In the genomic region with DNA sequence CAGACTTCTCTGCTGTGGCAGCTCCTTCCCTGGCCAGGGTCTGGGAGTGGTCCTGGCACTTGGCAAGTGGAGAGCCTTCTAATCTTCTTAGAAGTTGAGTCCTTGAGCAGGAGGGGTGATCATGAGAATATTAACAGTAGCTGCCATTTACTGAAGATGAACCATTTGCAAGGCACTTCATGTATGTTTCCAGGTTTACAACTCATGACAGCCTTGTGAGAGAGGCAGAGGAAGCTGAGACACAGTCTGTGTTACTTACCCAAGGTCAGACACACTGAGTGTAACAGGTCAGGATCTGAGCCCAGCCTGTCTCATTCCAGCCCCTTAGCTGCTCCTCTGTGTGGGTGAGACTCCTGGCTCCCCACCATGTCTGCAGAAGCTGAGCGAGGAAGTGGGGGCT, we compare ENCODE assay signal across 20 cellular contexts. TPM values are rescaled to one million over a fixed set of nuclear protein-coding genes. Genes with fewer than 3 reads are reported as not detected.
A peak's percentile ranks its signal among the peaks of the same experiment; 100 is the strongest.
DNase-seq lines count a peak whose midpoint lies in the region; ATAC-seq, FAIRE-seq and TF ChIP-seq lines count a peak whose summit lies in the region.
"Had no signal": no experiment of that assay in that cellular context is flagged by ENCODE, and none has a peak within 500 bp of the region (broad histone marks: within the 10 kb centered on the region; RNA-seq: fewer than 3 reads in every experiment).

No MANE protein-coding gene starts in this region.

- no peak overlapping the region for H3K4me3 Mint-ChIP-seq in mesothelial cell of epicardium
- H3K4me3 Mint-ChIP-seq: CD8-positive, alpha-beta T cell; stimulated activated naive CD8-positive, alpha-beta T cell treated with anti-CD3 and anti-CD28 coated beads, Interleukin-15, Interleukin-2, amounts not matched to agents 100 ng/mL and 50 ng/mL, for 24 hours had no signal

- SMC1A ChIA-PET in GM12878 (lab: Charles Lee; ENCODE audit: uncharacterized antibody, unreplicated experiment), result interaction anchor here (0.5 to 1.5 kb wide), 3 partner anchors 18 to 54 kb away, joined by 3 to 5 read pairs (median 3); no protein-coding TSS in a partner anchor

- WGBS in HepG2 (ENCODE audit: low lambda C conversion rate), result 100% methylated on average over 1 of the region's 1 CpG
- WGBS in right lobe of liver (ENCODE audit: insufficient coverage, low coverage, low lambda C conversion rate, missing lambda C conversion rate), result 100% methylated on average over 1 of the region's 1 CpG
- 41% methylated on average over 1 of the region's 1 CpG for WGBS in GM12878 (ENCODE audit: insufficient coverage, insufficient replicate concordance, low lambda C conversion rate, missing lambda C conversion rate)

- no peak overlapping the region for H3K27ac ChIP-seq in HepG2 (ENCODE audit: extremely low read length, insufficient read depth, low read length)
- H3K27ac ChIP-seq in right lobe of liver, result no peak overlapping the region
- no peak overlapping the region for H3K27ac ChIP-seq in GM12878 (ENCODE audit: control insufficient read depth, insufficient read depth)
- H3K27ac ChIP-seq: colonic mucosa, epithelial cell of prostate, psoas muscle, upper lobe of right lung had no signal

- H3K4me1 Mint-ChIP-seq in mesothelial cell of epicardium, result peaks cover 48% of the 10 kb centered on the region

- POLR2A ChIA-PET in HepG2 (lab: Yijun Ruan, JAX), result interaction anchor here (0.8 to 2.9 kb wide), 6 partner anchors 10 to 71 kb away, joined by 3 to 19 read pairs (median 4); partner anchors contain the start of genes CUL7, KLC4, MRPL2 and PTK7
- POLR2A ChIA-PET in GM12878 (lab: Charles Lee), result interaction anchor here (0.5 to 0.6 kb wide), 2 partner anchors 343 to 426 kb away, joined by 3 read pairs; no protein-coding TSS in a partner anchor

- no peaks in the 10 kb centered on the region for H3K36me3 Mint-ChIP-seq in mesothelial cell of epicardium
- H3K36me3 Mint-ChIP-seq: CD8-positive, alpha-beta T cell; naive B cell had no signal

- H3K9me3 Mint-ChIP-seq in mesothelial cell of epicardium, result no peaks in the 10 kb centered on the region
- H3K9me3 Mint-ChIP-seq: CD8-positive, alpha-beta T cell; naive B cell; stimulated activated naive CD8-positive, alpha-beta T cell treated with anti-CD3 and anti-CD28 coated beads, Interleukin-15, Interleukin-2, amounts not matched to agents 100 ng/mL and 50 ng/mL, for 24 hours had no signal

- H3K9me3 ChIP-seq in HepG2 (ENCODE audit: low read length) (no peaks in the 10 kb centered on the region), right lobe of liver (no peaks in the 10 kb centered on the region), GM12878 (replicated peaks; ENCODE audit: control insufficient read depth, insufficient read depth, low read length) (no peaks in the 10 kb centered on the region)
- H3K9me3 ChIP-seq: colonic mucosa, psoas muscle, upper lobe of right lung had no signal

- in situ Hi-C loops in HepG2 (cut with HindIII; ENCODE audit: extremely low pct_ligation_motif_present, low pct_unique_long_range_greater_than_20kb), result loop anchor here (10.0 kb wide), 1 partner anchor 51 kb away; the partner anchor contains the start of gene PTK7
- in situ Hi-C loops in GM12878 (cut with MboI), result no loop called here

- peaks cover 50% of the 10 kb centered on the region for H3K79me2 ChIP-seq in HepG2 (ENCODE audit: insufficient read depth, low read length)
- H3K79me2 ChIP-seq in GM12878 (ENCODE audit: control insufficient read depth, insufficient read depth, low read length), result no peaks in the 10 kb centered on the region

- H3K9ac ChIP-seq in HepG2 (ENCODE audit: insufficient read depth, low read depth, low read length) (no peak overlapping the region), GM12878 (ENCODE audit: control insufficient read depth, insufficient read depth, low read length) (no peak overlapping the region)

- peak overlapping the region; percentile 92 for H3K27ac Mint-ChIP-seq in mesothelial cell of epicardium
- H3K27ac Mint-ChIP-seq: CD8-positive, alpha-beta T cell; naive B cell; stimulated activated naive CD8-positive, alpha-beta T cell treated with anti-CD3 and anti-CD28 coated beads, Interleukin-15, Interleukin-2, amounts not matched to agents 100 ng/mL and 50 ng/mL, for 24 hours had no signal

- H3K36me3 ChIP-seq in HepG2 (replicated peaks in 1 of 2; ENCODE audit: control insufficient read depth in 1 of 2, insufficient read depth in 2 of 2, low read length in 2 of 2) (peaks cover 7 to 9% of the 10 kb centered on the region in 2 experiments; a peak in 4 of 5 replicates), right lobe of liver (no peaks in the 10 kb centered on the region), GM12878 (ENCODE audit: control insufficient read depth in 2 of 2, insufficient read depth in 2 of 2, low read length in 1 of 2) (no peaks in the 10 kb centered on the region)
- H3K36me3 ChIP-seq: colonic mucosa, upper lobe of right lung had no signal

- CTCF ChIA-PET in HepG2 (lab: Yijun Ruan, JAX; ENCODE audit: low intra/inter-chr PET ratio, low total read pairs), result no interaction called here
- CTCF ChIA-PET in GM12878 (lab: Yijun Ruan, JAX), result interaction anchor here (0.8 to 1.4 kb wide), 4 partner anchors 12 to 93 kb away, joined by 3 to 6 read pairs (median 3); partner anchors contain the start of gene CUL7

- no peak overlapping the region; the same call in 1 of the 2 replicates for H3K4me2 ChIP-seq in HepG2 (ENCODE audit: low read depth, low read length)
- no peak overlapping the region for H3K4me2 ChIP-seq in GM12878 (ENCODE audit: control insufficient read depth, insufficient read depth)

- no peak for TF ChIP-seq POLR2A in HepG2 (IDR thresholded peaks at IDR 0.05; ENCODE audit: insufficient read depth in 1 of 2, low read depth in 2 of 2, low read length in 2 of 2)
- no peak for TF ChIP-seq POLR2A in right lobe of liver (IDR thresholded peaks at IDR 0.05)
- no peak for TF ChIP-seq POLR2A in GM12878 (IDR thresholded peaks at IDR 0.05; ENCODE audit: low read depth, low read length)

- peaks cover 50% of the 10 kb centered on the region for H3K4me1 ChIP-seq in HepG2 (ENCODE audit: insufficient read depth, low read length)
- no peaks in the 10 kb centered on the region for H3K4me1 ChIP-seq in right lobe of liver
- H3K4me1 ChIP-seq in GM12878 (ENCODE audit: control insufficient read depth, insufficient read depth, low read length), result no peaks in the 10 kb centered on the region
- H3K4me1 ChIP-seq: colonic mucosa, psoas muscle had no signal

- H3K4me3 ChIP-seq in HepG2 (replicated peaks in 1 of 3; ENCODE audit: insufficient read depth in 1 of 3, low read depth in 2 of 3, low read length in 3 of 3) (no peak overlapping the region), right lobe of liver (no peak overlapping the region), GM12878 (no peak overlapping the region)
- H3K4me3 ChIP-seq: colonic mucosa, psoas muscle, upper lobe of right lung had no signal

- no TSS peak for BruUV-seq in HepG2 (replicated peaks; lab: Mats Ljungman, UMichigan)
- no TSS peak for BruUV-seq in GM12878 (replicated peaks; lab: Mats Ljungman, UMichigan)

- intact Hi-C loops in HepG2 (cut with micrococcal nuclease; ENCODE audit: unreplicated experiment) (no loop called here), right lobe of liver (cut with DNase I) (loop anchor here in 1 of 2 donors (10.0 kb wide), 1 partner anchor 221 kb away; no protein-coding TSS in a partner anchor), GM12878 (cut with micrococcal nuclease; ENCODE audit: unreplicated experiment) (no loop called here)

- H2AFZ ChIP-seq in HepG2 (ENCODE audit: low read length) (no peak overlapping the region), GM12878 (ENCODE audit: control insufficient read depth, low read depth, low read length) (no peak overlapping the region)

- FAIRE-seq in HepG2 (lab: Jason Lieb, UNC), result no peak
- no peak for FAIRE-seq in GM12878 (lab: Jason Lieb, UNC)

- DNase-seq in HepG2 (ENCODE audit: low spot score), result no peak
- no peak for DNase-seq in right lobe of liver
- no peak for DNase-seq in GM12878 (ENCODE audit: low read depth, low spot score)
- no peak for DNase-seq in mesothelial cell of epicardium (ENCODE audit: low spot score in 2 of 2, unreplicated experiment in 2 of 2)
- no peak for DNase-seq in NCI-H345 (lab: John Stamatoyannopoulos, UW)
- no peak for DNase-seq in hypothalamus (lab: John Stamatoyannopoulos, UW)
- DNase-seq in NCI-H2171 (lab: John Stamatoyannopoulos, UW), result no peak
- DNase-seq: ACHN; amygdala; CD8-positive, alpha-beta T cell; colonic mucosa; MV-4-11; naive B cell; NCI-H2029; psoas muscle; SHP77; upper lobe of right lung had no signal

- ATAC-seq in HepG2 (peak; percentile 7; the same call in 1 of the 3 replicates), right lobe of liver (no peak), GM12878 (no peak), GM18858 (IDR thresholded peaks at IDR 0.05; ENCODE audit: unreplicated experiment) (no peak)
- ATAC-seq: CD8-positive, alpha-beta T cell; psoas muscle had no signal

- no peaks in the 10 kb centered on the region for H3K27me3 Mint-ChIP-seq in mesothelial cell of epicardium (ENCODE audit: low read depth)
- H3K27me3 Mint-ChIP-seq: naive B cell; stimulated activated naive CD8-positive, alpha-beta T cell treated with anti-CD3 and anti-CD28 coated beads, Interleukin-15, Interleukin-2, amounts not matched to agents 100 ng/mL and 50 ng/mL, for 24 hours had no signal

- H3K27me3 ChIP-seq in HepG2 (ENCODE audit: control insufficient read depth in 1 of 2, insufficient read depth in 2 of 2, low read length in 2 of 2) (no peaks in the 10 kb centered on the region), right lobe of liver (no peaks in the 10 kb centered on the region), GM12878 (replicated peaks in 1 of 2; ENCODE audit: control insufficient read depth in 2 of 2, insufficient read depth in 2 of 2, low read length in 1 of 2) (peaks cover 0 to 1% of the 10 kb centered on the region in 2 experiments; a peak in 1 of 4 replicates)
- H3K27me3 ChIP-seq: colonic mucosa, upper lobe of right lung had no signal

- RAD21 ChIA-PET in GM12878 (lab: Charles Lee; ENCODE audit: unreplicated experiment), result interaction anchor here (1.5 kb wide), 1 partner anchor 48 kb away, joined by 3 read pairs; no protein-coding TSS in a partner anchor

- H4K20me1 ChIP-seq in HepG2 (ENCODE audit: insufficient read depth, low read length), result no peaks in the 10 kb centered on the region
- no peaks in the 10 kb centered on the region for H4K20me1 ChIP-seq in GM12878 (ENCODE audit: control insufficient read depth, insufficient read depth)

- no peak for TF ChIP-seq EP300 in HepG2 (IDR thresholded peaks at IDR 0.05; ENCODE audit: low read depth in 2 of 2, low read length in 2 of 2)
- no peak for TF ChIP-seq EP300 in HepG2 (CRISPR knock-in tag; IDR thresholded peaks at IDR 0.05; ENCODE audit: borderline replicate concordance)
- no peak for TF ChIP-seq EP300 in GM12878 (IDR thresholded peaks at IDR 0.05; ENCODE audit: borderline replicate concordance in 1 of 2, control insufficient read depth in 1 of 2, low read depth in 2 of 2, low read length in 2 of 2)

- TF ChIP-seq CTCF in HepG2 (CRISPR knock-in tag; IDR thresholded peaks at IDR 0.05), result no peak
- no peak for TF ChIP-seq CTCF in right lobe of liver (IDR thresholded peaks at IDR 0.05)
- no peak for TF ChIP-seq CTCF in GM12878 (IDR thresholded peaks at IDR 0.05 in 2 of 3, conservative IDR thresholded peaks at IDR 0.05 in 1 of 3; ENCODE audit: control insufficient read depth in 2 of 3, extremely low read depth in 1 of 3, insufficient read depth in 1 of 3, low read depth in 3 of 3, low read length in 3 of 3)
- TF ChIP-seq CTCF in mesothelial cell of epicardium (IDR thresholded peaks at IDR 0.05; ENCODE audit: unreplicated experiment), result no peak

- TF ChIP-seq RAD21 in HepG2 (CRISPR knock-in tag; IDR thresholded peaks at IDR 0.05) (no peak), GM12878 (IDR thresholded peaks at IDR 0.05; ENCODE audit: insufficient read depth, low read depth, low read length) (no peak)

RNA-seq across cellular contexts. Expression of gene SRF, which starts 45.5 kb away (rescaled TPM):
- total RNA-seq in HepG2 (2016; rRNA removed; fragmentation: Illumina TruSeq; extraction: Trizol), result 21.0 and 25.5 TPM in 2 replicates
- 4.5 and 4.8 TPM in 2 replicates for total RNA-seq in HepG2 (2016; cell fraction: cytosol; rRNA removed; fragmentation: Illumina TruSeq; extraction: Trizol; ENCODE audit: low read depth)
- 19.0 and 26.0 TPM in 2 replicates for total RNA-seq in HepG2 (2016; cell fraction: insoluble cytoplasmic fraction; rRNA removed; fragmentation: Illumina TruSeq; extraction: Trizol)
- 20.6 and 21.0 TPM in 2 replicates for total RNA-seq in HepG2 (2016; cell fraction: membrane; rRNA removed; fragmentation: Illumina TruSeq; extraction: Trizol)
- 15.5 and 17.7 TPM in 2 replicates for total RNA-seq in HepG2 (2016; cell fraction: nucleus; rRNA removed; fragmentation: Illumina TruSeq; extraction: Trizol)
- polyA plus RNA-seq in HepG2 (2011; rRNA removed), result 44.1 and 45.7 TPM in 2 replicates
- 30.8 and 42.8 TPM in 2 replicates for polyA plus RNA-seq in HepG2 (2011; cell fraction: cytosol; rRNA removed)
- 50.7 and 72.8 TPM in 2 replicates for polyA plus RNA-seq in HepG2 (2011; cell fraction: nucleus; rRNA removed)
- 18.6 and 23.1 TPM in 2 replicates for polyA plus RNA-seq in HepG2 (2012)
- polyA plus RNA-seq in HepG2 (2016; cell fraction: cytosol; fragmentation: Illumina TruSeq; extraction: Trizol; ENCODE audit: low read depth), result 5.2 and 5.4 TPM in 2 replicates
- 26.4 and 31.7 TPM in 2 replicates for polyA plus RNA-seq in HepG2 (2016; cell fraction: insoluble cytoplasmic fraction; fragmentation: Illumina TruSeq; extraction: Trizol; ENCODE audit: low read depth)
- polyA plus RNA-seq in HepG2 (2016; cell fraction: membrane; fragmentation: Illumina TruSeq; extraction: Trizol; ENCODE audit: low read depth), result 19.0 and 19.4 TPM in 2 replicates
- 33.8 and 35.3 TPM in 2 replicates for polyA plus RNA-seq in HepG2 (2016; cell fraction: nucleus; fragmentation: Illumina TruSeq; extraction: Trizol; ENCODE audit: insufficient read depth, low read depth)
- polyA minus RNA-seq in HepG2 (2011; rRNA and poly(A)+ RNA removed; ENCODE audit: low replicate concordance), result 59.4 and 75.9 TPM in 2 replicates
- 19.9 and 20.3 TPM in 2 replicates for polyA minus RNA-seq in HepG2 (2011; cell fraction: cytosol; rRNA and poly(A)+ RNA removed)
- 20.2 and 21.3 TPM in 2 replicates for polyA minus RNA-seq in HepG2 (2011; cell fraction: nucleus; rRNA and poly(A)+ RNA removed)
- total RNA-seq in right lobe of liver, result 10 to 100 TPM in 4 of 6 experiments, 1 to 10 TPM in 2; 4.9 to 17.0 (median 11.3) TPM
- 10.5 and 11.4 TPM in 2 replicates for total RNA-seq in GM12878 (2013; cell fraction: nucleolus; rRNA removed)
- 30.5 and 37.3 TPM in 2 replicates for total RNA-seq in GM12878 (2014; rRNA removed)
- total RNA-seq in GM12878 (2014; rRNA removed; fragmentation: Illumina TruSeq; extraction: Trizol), result 19.8 and 22.9 TPM in 2 replicates
- total RNA-seq in GM12878 (2021), result 53.4 and 56.3 TPM in 2 replicates
- 19.1 TPM for polyA plus RNA-seq in GM12878 (2011; ENCODE audit: low read depth)
- polyA plus RNA-seq in GM12878 (2011; rRNA removed), result 21.9 and 41.4 TPM in 2 replicates
- 50.6 and 71.6 TPM in 2 replicates for polyA plus RNA-seq in GM12878 (2011; cell fraction: cytosol; rRNA removed)
- 51.2 and 65.0 TPM in 2 replicates for polyA plus RNA-seq in GM12878 (2011; cell fraction: nucleus; rRNA removed)
- polyA plus RNA-seq in GM12878 (2012), result 27.9 and 45.2 TPM in 2 replicates
- 26.8 and 33.5 TPM in 2 replicates for polyA plus RNA-seq in GM12878 (2014; fragmentation: Illumina TruSeq; extraction: Trizol)
- polyA plus RNA-seq in GM12878 (2014; fragmentation: Nextera tagmentation; extraction: Ambion mirVana), result 1 to 10 TPM; 4.1 to 8.3 TPM
- 48.1 and 54.3 TPM in 2 replicates for polyA plus RNA-seq in GM12878 (2014; rRNA removed)
- 1 to 10 TPM; 2.3 to 4.4 TPM for polyA plus RNA-seq in GM12878 (2016; fragmentation: Nextera tagmentation; extraction: Ambion mirVana)
- polyA minus RNA-seq in GM12878 (2011; rRNA and poly(A)+ RNA removed), result 47.3 and 65.9 TPM in 2 replicates
- 24.1 and 27.1 TPM in 2 replicates for polyA minus RNA-seq in GM12878 (2011; cell fraction: cytosol; rRNA and poly(A)+ RNA removed)
- polyA minus RNA-seq in GM12878 (2011; cell fraction: nucleus; rRNA and poly(A)+ RNA removed), result 10.2 and 18.4 TPM in 2 replicates
- total RNA-seq in mesothelial cell of epicardium, result 52.0 to 52.8 TPM (median 52.2 TPM) in 3 replicates

RNA-seq across cellular contexts. Expression of gene PTK7, which starts 49.4 kb away (rescaled TPM):
- total RNA-seq in HepG2 (2016; rRNA removed; fragmentation: Illumina TruSeq; extraction: Trizol) (48.5 and 99.8 TPM in 2 replicates), right lobe of liver (1 to 10 TPM in 3 of 6 experiments, under 1 TPM in 3; 0.55 to 1.8 (median 0.99) TPM), GM12878 (2014; rRNA removed) (3.3 and 4.1 TPM in 2 replicates), GM12878 (2014; rRNA removed; fragmentation: Illumina TruSeq; extraction: Trizol) (2.1 and 2.7 TPM in 2 replicates), GM12878 (2021) (6.2 TPM in 2 replicates), mesothelial cell of epicardium (303 to 313 TPM (median 308 TPM) in 3 replicates)
- total RNA-seq in HepG2 (2016; cell fraction: cytosol; rRNA removed; fragmentation: Illumina TruSeq; extraction: Trizol; ENCODE audit: low read depth), result 16.1 and 17.5 TPM in 2 replicates
- 42.2 and 99.6 TPM in 2 replicates for total RNA-seq in HepG2 (2016; cell fraction: insoluble cytoplasmic fraction; rRNA removed; fragmentation: Illumina TruSeq; extraction: Trizol)
- 29.0 and 31.7 TPM in 2 replicates for total RNA-seq in HepG2 (2016; cell fraction: membrane; rRNA removed; fragmentation: Illumina TruSeq; extraction: Trizol)
- total RNA-seq in HepG2 (2016; cell fraction: nucleus; rRNA removed; fragmentation: Illumina TruSeq; extraction: Trizol), result 111 and 135 TPM in 2 replicates
- polyA plus RNA-seq in HepG2 (2011; rRNA removed) (98.5 and 116 TPM in 2 replicates), GM12878 (2011; rRNA removed) (10.7 and 14.4 TPM in 2 replicates), GM12878 (2014; fragmentation: Illumina TruSeq; extraction: Trizol) (2.4 TPM in 2 replicates), GM12878 (2014; fragmentation: Nextera tagmentation; extraction: Ambion mirVana) (under 1 TPM in 1 of 2 experiments, not detected in 1; 0.18 TPM), GM12878 (2014; rRNA removed) (5.4 and 6.4 TPM in 2 replicates), GM12878 (2016; fragmentation: Nextera tagmentation; extraction: Ambion mirVana) (1 to 10 TPM; 3.2 to 5.0 TPM)
- polyA plus RNA-seq in HepG2 (2011; cell fraction: cytosol; rRNA removed), result 75.5 and 97.3 TPM in 2 replicates
- polyA plus RNA-seq in HepG2 (2011; cell fraction: nucleus; rRNA removed), result 240 and 289 TPM in 2 replicates
- polyA plus RNA-seq in HepG2 (2012), result 93.9 and 95.7 TPM in 2 replicates
- polyA plus RNA-seq in HepG2 (2016; cell fraction: cytosol; fragmentation: Illumina TruSeq; extraction: Trizol; ENCODE audit: low read depth), result 6.8 and 7.3 TPM in 2 replicates
- 34.4 and 38.1 TPM in 2 replicates for polyA plus RNA-seq in HepG2 (2016; cell fraction: insoluble cytoplasmic fraction; fragmentation: Illumina TruSeq; extraction: Trizol; ENCODE audit: low read depth)
- 12.8 and 15.4 TPM in 2 replicates for polyA plus RNA-seq in HepG2 (2016; cell fraction: membrane; fragmentation: Illumina TruSeq; extraction: Trizol; ENCODE audit: low read depth)
- polyA plus RNA-seq in HepG2 (2016; cell fraction: nucleus; fragmentation: Illumina TruSeq; extraction: Trizol; ENCODE audit: insufficient read depth, low read depth), result 220 and 224 TPM in 2 replicates
- 0.19 and 231 TPM in 2 replicates for polyA minus RNA-seq in HepG2 (2011; rRNA and poly(A)+ RNA removed; ENCODE audit: low replicate concordance)
- polyA minus RNA-seq in HepG2 (2011; cell fraction: cytosol; rRNA and poly(A)+ RNA removed), result 83.9 and 88.1 TPM in 2 replicates
- polyA minus RNA-seq in HepG2 (2011; cell fraction: nucleus; rRNA and poly(A)+ RNA removed), result 66.0 and 71.1 TPM in 2 replicates
- total RNA-seq in GM12878 (2013; cell fraction: nucleolus; rRNA removed), result 20.8 and 24.5 TPM in 2 replicates
- polyA plus RNA-seq in GM12878 (2011; ENCODE audit: low read depth), result 1.3 TPM
- 14.6 and 18.5 TPM in 2 replicates for polyA plus RNA-seq in GM12878 (2011; cell fraction: cytosol; rRNA removed)
- polyA plus RNA-seq in GM12878 (2011; cell fraction: nucleus; rRNA removed), result 67.6 and 95.6 TPM in 2 replicates
- 2.8 and 3.7 TPM in 2 replicates for polyA plus RNA-seq in GM12878 (2012)
- 16.1 and 27.0 TPM in 2 replicates for polyA minus RNA-seq in GM12878 (2011; rRNA and poly(A)+ RNA removed)
- 8.3 and 12.3 TPM in 2 replicates for polyA minus RNA-seq in GM12878 (2011; cell fraction: cytosol; rRNA and poly(A)+ RNA removed)
- polyA minus RNA-seq in GM12878 (2011; cell fraction: nucleus; rRNA and poly(A)+ RNA removed), result 16.9 and 25.0 TPM in 2 replicates

RNA-seq across cellular contexts. Expression of gene CUL9, which starts 56.4 kb away (rescaled TPM):
- 10.5 and 11.4 TPM in 2 replicates for total RNA-seq in HepG2 (2016; rRNA removed; fragmentation: Illumina TruSeq; extraction: Trizol)
- 2.5 and 3.7 TPM in 2 replicates for total RNA-seq in HepG2 (2016; cell fraction: cytosol; rRNA removed; fragmentation: Illumina TruSeq; extraction: Trizol; ENCODE audit: low read depth)
- 8.8 and 14.5 TPM in 2 replicates for total RNA-seq in HepG2 (2016; cell fraction: insoluble cytoplasmic fraction; rRNA removed; fragmentation: Illumina TruSeq; extraction: Trizol)
- 3.3 and 4.2 TPM in 2 replicates for total RNA-seq in HepG2 (2016; cell fraction: membrane; rRNA removed; fragmentation: Illumina TruSeq; extraction: Trizol)
- 18.4 and 18.7 TPM in 2 replicates for total RNA-seq in HepG2 (2016; cell fraction: nucleus; rRNA removed; fragmentation: Illumina TruSeq; extraction: Trizol)
- 13.7 and 15.3 TPM in 2 replicates for polyA plus RNA-seq in HepG2 (2011; rRNA removed)
- 4.9 and 5.0 TPM in 2 replicates for polyA plus RNA-seq in HepG2 (2011; cell fraction: cytosol; rRNA removed)
- polyA plus RNA-seq in HepG2 (2011; cell fraction: nucleus; rRNA removed), result 123 and 139 TPM in 2 replicates
- polyA plus RNA-seq in HepG2 (2012), result 9.9 and 12.7 TPM in 2 replicates
- 1.2 and 1.5 TPM in 2 replicates for polyA plus RNA-seq in HepG2 (2016; cell fraction: cytosol; fragmentation: Illumina TruSeq; extraction: Trizol; ENCODE audit: low read depth)
- polyA plus RNA-seq in HepG2 (2016; cell fraction: insoluble cytoplasmic fraction; fragmentation: Illumina TruSeq; extraction: Trizol; ENCODE audit: low read depth), result 6.8 and 7.5 TPM in 2 replicates
- polyA plus RNA-seq in HepG2 (2016; cell fraction: membrane; fragmentation: Illumina TruSeq; extraction: Trizol; ENCODE audit: low read depth), result 1.9 and 2.7 TPM in 2 replicates
- polyA plus RNA-seq in HepG2 (2016; cell fraction: nucleus; fragmentation: Illumina TruSeq; extraction: Trizol; ENCODE audit: insufficient read depth, low read depth), result 44.2 and 47.7 TPM in 2 replicates
- 19.3 and 22.3 TPM in 2 replicates for polyA minus RNA-seq in HepG2 (2011; rRNA and poly(A)+ RNA removed; ENCODE audit: low replicate concordance)
- 4.7 and 5.5 TPM in 2 replicates for polyA minus RNA-seq in HepG2 (2011; cell fraction: cytosol; rRNA and poly(A)+ RNA removed)
- polyA minus RNA-seq in HepG2 (2011; cell fraction: nucleus; rRNA and poly(A)+ RNA removed), result 30.8 and 32.9 TPM in 2 replicates
- 10 to 100 TPM; 14.4 to 17.7 (median 15.2) TPM for total RNA-seq in right lobe of liver
- total RNA-seq in GM12878 (2013; cell fraction: nucleolus; rRNA removed), result 104 and 120 TPM in 2 replicates
- 22.1 and 27.2 TPM in 2 replicates for total RNA-seq in GM12878 (2014; rRNA removed)
- total RNA-seq in GM12878 (2014; rRNA removed; fragmentation: Illumina TruSeq; extraction: Trizol), result 14.2 and 16.4 TPM in 2 replicates
- total RNA-seq in GM12878 (2021), result 36.0 and 42.7 TPM in 2 replicates
- polyA plus RNA-seq in GM12878 (2011; ENCODE audit: low read depth), result 11.5 TPM
- 11.0 and 16.2 TPM in 2 replicates for polyA plus RNA-seq in GM12878 (2011; rRNA removed)
- polyA plus RNA-seq in GM12878 (2011; cell fraction: cytosol; rRNA removed), result 16.0 and 18.4 TPM in 2 replicates
- polyA plus RNA-seq in GM12878 (2011; cell fraction: nucleus; rRNA removed), result 180 and 223 TPM in 2 replicates
- 30.6 and 31.6 TPM in 2 replicates for polyA plus RNA-seq in GM12878 (2012)
- polyA plus RNA-seq in GM12878 (2014; fragmentation: Illumina TruSeq; extraction: Trizol), result 12.7 and 16.5 TPM in 2 replicates
- polyA plus RNA-seq in GM12878 (2014; fragmentation: Nextera tagmentation; extraction: Ambion mirVana), result 1 to 10 TPM; 1.2 to 3.9 TPM
- 46.7 and 48.3 TPM in 2 replicates for polyA plus RNA-seq in GM12878 (2014; rRNA removed)
- 10 to 100 TPM; 17.8 to 19.7 TPM for polyA plus RNA-seq in GM12878 (2016; fragmentation: Nextera tagmentation; extraction: Ambion mirVana)
- 14.6 and 23.4 TPM in 2 replicates for polyA minus RNA-seq in GM12878 (2011; rRNA and poly(A)+ RNA removed)
- polyA minus RNA-seq in GM12878 (2011; cell fraction: cytosol; rRNA and poly(A)+ RNA removed), result 4.3 and 8.4 TPM in 2 replicates
- 25.9 and 55.6 TPM in 2 replicates for polyA minus RNA-seq in GM12878 (2011; cell fraction: nucleus; rRNA and poly(A)+ RNA removed)
- total RNA-seq in mesothelial cell of epicardium, result 65.5 to 72.1 TPM (median 71.6 TPM) in 3 replicates

Comparison
In these comparisons a context has a peak if more than half of its experiments do, and no peak if none do; other contexts are left out.
1. Of the 75 proteins assayed by ChIP-seq in both HepG2 and GM12878: peak only in HepG2: none; only in GM12878: PBX3; in both: none; in neither: 74.